ENCODE assay signal across 1 cellular context in the genomic region with DNA sequence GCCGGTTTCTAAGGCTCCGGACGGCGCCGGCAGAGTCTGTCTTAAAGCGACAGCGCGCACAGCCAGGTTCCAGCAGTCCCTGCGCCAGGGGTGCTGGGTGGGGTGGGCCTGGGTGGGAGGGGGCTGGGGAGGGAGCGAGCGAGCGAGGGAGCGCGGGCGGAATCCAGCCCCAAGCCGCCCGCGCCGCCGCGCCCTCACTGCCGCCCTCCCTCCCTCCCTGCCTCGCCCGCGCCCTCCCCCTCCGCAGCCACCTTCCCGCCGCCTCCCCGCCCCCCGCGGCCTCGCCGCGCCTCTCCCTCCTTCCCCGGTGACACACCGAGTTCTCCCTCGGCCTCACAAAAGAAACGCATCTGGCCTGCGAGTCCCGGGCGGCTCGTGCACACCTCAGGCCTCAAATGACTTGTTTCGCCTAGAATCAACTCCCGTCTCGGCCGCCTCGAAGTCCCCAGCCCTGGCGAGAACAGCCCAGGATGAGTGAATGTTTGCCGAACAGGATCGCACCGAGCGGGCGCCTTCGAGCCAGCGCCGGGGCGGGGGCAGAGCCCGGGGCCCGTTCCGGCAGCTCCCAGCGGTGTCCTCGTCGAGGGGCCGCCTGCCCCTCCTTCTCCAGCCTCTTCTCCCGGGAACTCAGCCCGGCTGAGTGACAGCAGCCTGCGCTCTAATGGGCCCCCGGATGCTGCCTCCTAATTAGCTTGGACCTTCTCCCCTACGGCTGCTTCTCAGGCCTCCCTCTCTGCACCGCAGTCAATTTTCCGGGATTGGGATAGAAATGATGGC.
TF ChIP-seq lines count a peak whose summit lies in the region.

A gene (minus strand): TSS at position 43 of the 777 bp plus-strand sequence. CDS start 347 bp downstream, outside the sequence.

TF ChIP-seq in HepG2, 621 proteins besides CTCF, POLR2A, EP300 and RAD21 (continued from another document and continues in another):
- TF ChIP-seq, protein P1, sequence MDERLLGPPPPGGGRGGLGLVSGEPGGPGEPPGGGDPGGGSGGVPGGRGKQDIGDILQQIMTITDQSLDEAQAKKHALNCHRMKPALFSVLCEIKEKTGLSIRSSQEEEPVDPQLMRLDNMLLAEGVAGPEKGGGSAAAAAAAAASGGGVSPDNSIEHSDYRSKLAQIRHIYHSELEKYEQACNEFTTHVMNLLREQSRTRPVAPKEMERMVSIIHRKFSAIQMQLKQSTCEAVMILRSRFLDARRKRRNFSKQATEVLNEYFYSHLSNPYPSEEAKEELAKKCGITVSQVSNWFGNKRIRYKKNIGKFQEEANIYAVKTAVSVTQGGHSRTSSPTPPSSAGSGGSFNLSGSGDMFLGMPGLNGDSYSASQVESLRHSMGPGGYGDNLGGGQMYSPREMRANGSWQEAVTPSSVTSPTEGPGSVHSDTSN (CRISPR knock-in tag; IDR thresholded peaks at IDR 0.05) = peak; percentile 28; the same call in 1 of the 2 replicates
- TF ChIP-seq, protein P2, sequence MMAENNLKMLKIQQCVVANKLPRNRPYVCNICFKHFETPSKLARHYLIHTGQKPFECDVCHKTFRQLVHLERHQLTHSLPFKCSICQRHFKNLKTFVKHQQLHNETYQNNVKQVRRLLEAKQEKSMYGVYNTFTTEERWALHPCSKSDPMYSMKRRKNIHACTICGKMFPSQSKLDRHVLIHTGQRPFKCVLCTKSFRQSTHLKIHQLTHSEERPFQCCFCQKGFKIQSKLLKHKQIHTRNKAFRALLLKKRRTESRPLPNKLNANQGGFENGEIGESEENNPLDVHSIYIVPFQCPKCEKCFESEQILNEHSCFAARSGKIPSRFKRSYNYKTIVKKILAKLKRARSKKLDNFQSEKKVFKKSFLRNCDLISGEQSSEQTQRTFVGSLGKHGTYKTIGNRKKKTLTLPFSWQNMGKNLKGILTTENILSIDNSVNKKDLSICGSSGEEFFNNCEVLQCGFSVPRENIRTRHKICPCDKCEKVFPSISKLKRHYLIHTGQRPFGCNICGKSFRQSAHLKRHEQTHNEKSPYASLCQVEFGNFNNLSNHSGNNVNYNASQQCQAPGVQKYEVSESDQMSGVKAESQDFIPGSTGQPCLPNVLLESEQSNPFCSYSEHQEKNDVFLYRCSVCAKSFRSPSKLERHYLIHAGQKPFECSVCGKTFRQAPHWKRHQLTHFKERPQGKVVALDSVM (CRISPR knock-in tag; IDR thresholded peaks at IDR 0.05) = peak; percentile 47; the same call in 1 of the 2 replicates
- TF ChIP-seq YEATS4 (CRISPR knock-in tag; IDR thresholded peaks at IDR 0.05; ENCODE audit: borderline replicate concordance) (peak; percentile 26; the same call in 1 of the 2 replicates), NR2C2 (CRISPR knock-in tag; IDR thresholded peaks at IDR 0.05; ENCODE audit: borderline replicate concordance) (no peak), ZNF232 (CRISPR knock-in tag; IDR thresholded peaks at IDR 0.05; ENCODE audit: borderline replicate concordance) (no peak), SOX6 (IDR thresholded peaks at IDR 0.05) (no peak), SOX6 (CRISPR knock-in tag; IDR thresholded peaks at IDR 0.05) (no peak; the same call in 1 of the 2 replicates), ATF7 (IDR thresholded peaks at IDR 0.05) (no peak), ATF7 (CRISPR knock-in tag; IDR thresholded peaks at IDR 0.05) (no peak), ZNF607 (CRISPR knock-in tag; IDR thresholded peaks at IDR 0.05; ENCODE audit: borderline replicate concordance) (peak; percentile 61; the same call in 1 of the 2 replicates), KLF11 (CRISPR knock-in tag; IDR thresholded peaks at IDR 0.05) (no peak), FOXM1 (CRISPR knock-in tag; IDR thresholded peaks at IDR 0.05) (no peak), PAX8 (CRISPR knock-in tag; IDR thresholded peaks at IDR 0.05; ENCODE audit: borderline replicate concordance) (no peak), POLR2G (IDR thresholded peaks at IDR 0.05; ENCODE audit: low read depth, low read length) (peak; percentile 72), TBX2 (CRISPR knock-in tag; IDR thresholded peaks at IDR 0.05; ENCODE audit: borderline replicate concordance) (no peak; the same call in 1 of the 2 replicates), ZNF550 (CRISPR knock-in tag; IDR thresholded peaks at IDR 0.05; ENCODE audit: borderline replicate concordance) (peak; percentile 45; the same call in 1 of the 2 replicates), ERF (CRISPR knock-in tag; IDR thresholded peaks at IDR 0.05) (no peak; the same call in 1 of the 2 replicates), SIX4 (CRISPR knock-in tag; IDR thresholded peaks at IDR 0.05) (no peak), MAZ (IDR thresholded peaks at IDR 0.05; ENCODE audit: borderline replicate concordance, low read depth, low read length) (no peak; the same call in 1 of the 2 replicates), MAZ (CRISPR knock-in tag; IDR thresholded peaks at IDR 0.05; ENCODE audit: low read depth) (0 out of 2 replicates have a peak, but pooled peaks have one; percentile 61), FOSL1 (CRISPR knock-in tag; IDR thresholded peaks at IDR 0.05; ENCODE audit: borderline replicate concordance) (no peak), ZNF33B (CRISPR knock-in tag; IDR thresholded peaks at IDR 0.05) (no peak), NONO (IDR thresholded peaks at IDR 0.05) (no peak), NONO (CRISPR knock-in tag; conservative IDR thresholded peaks at IDR 0.05) (peak; percentile 72), NFYC (CRISPR knock-in tag; IDR thresholded peaks at IDR 0.05) (no peak), ZNF3 (CRISPR knock-in tag; IDR thresholded peaks at IDR 0.05) (no peak), AHR (CRISPR knock-in tag; IDR thresholded peaks at IDR 0.05) (no peak), ZNF33A (CRISPR knock-in tag; IDR thresholded peaks at IDR 0.05; ENCODE audit: borderline replicate concordance) (no peak)
- TF ChIP-seq, protein P3, sequence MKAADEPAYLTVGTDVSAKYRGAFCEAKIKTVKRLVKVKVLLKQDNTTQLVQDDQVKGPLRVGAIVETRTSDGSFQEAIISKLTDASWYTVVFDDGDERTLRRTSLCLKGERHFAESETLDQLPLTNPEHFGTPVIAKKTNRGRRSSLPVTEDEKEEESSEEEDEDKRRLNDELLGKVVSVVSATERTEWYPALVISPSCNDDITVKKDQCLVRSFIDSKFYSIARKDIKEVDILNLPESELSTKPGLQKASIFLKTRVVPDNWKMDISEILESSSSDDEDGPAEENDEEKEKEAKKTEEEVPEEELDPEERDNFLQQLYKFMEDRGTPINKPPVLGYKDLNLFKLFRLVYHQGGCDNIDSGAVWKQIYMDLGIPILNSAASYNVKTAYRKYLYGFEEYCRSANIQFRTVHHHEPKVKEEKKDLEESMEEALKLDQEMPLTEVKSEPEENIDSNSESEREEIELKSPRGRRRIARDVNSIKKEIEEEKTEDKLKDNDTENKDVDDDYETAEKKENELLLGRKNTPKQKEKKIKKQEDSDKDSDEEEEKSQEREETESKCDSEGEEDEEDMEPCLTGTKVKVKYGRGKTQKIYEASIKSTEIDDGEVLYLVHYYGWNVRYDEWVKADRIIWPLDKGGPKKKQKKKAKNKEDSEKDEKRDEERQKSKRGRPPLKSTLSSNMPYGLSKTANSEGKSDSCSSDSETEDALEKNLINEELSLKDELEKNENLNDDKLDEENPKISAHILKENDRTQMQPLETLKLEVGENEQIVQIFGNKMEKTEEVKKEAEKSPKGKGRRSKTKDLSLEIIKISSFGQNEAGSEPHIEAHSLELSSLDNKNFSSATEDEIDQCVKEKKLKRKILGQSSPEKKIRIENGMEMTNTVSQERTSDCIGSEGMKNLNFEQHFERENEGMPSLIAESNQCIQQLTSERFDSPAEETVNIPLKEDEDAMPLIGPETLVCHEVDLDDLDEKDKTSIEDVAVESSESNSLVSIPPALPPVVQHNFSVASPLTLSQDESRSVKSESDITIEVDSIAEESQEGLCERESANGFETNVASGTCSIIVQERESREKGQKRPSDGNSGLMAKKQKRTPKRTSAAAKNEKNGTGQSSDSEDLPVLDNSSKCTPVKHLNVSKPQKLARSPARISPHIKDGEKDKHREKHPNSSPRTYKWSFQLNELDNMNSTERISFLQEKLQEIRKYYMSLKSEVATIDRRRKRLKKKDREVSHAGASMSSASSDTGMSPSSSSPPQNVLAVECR (CRISPR knock-in tag; IDR thresholded peaks at IDR 0.05; ENCODE audit: borderline replicate concordance) = peak; percentile 31; the same call in 1 of the 2 replicates
- TF ChIP-seq, protein P4, sequence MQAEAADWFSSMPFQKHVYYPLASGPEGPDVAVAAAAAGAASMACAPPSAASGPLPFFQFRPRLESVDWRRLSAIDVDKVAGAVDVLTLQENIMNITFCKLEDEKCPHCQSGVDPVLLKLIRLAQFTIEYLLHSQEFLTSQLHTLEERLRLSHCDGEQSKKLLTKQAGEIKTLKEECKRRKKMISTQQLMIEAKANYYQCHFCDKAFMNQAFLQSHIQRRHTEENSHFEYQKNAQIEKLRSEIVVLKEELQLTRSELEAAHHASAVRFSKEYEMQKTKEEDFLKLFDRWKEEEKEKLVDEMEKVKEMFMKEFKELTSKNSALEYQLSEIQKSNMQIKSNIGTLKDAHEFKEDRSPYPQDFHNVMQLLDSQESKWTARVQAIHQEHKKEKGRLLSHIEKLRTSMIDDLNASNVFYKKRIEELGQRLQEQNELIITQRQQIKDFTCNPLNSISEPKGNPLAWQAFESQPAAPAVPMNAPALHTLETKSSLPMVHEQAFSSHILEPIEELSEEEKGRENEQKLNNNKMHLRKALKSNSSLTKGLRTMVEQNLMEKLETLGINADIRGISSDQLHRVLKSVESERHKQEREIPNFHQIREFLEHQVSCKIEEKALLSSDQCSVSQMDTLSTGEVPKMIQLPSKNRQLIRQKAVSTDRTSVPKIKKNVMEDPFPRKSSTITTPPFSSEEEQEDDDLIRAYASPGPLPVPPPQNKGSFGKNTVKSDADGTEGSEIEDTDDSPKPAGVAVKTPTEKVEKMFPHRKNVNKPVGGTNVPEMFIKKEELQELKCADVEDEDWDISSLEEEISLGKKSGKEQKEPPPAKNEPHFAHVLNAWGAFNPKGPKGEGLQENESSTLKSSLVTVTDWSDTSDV (CRISPR knock-in tag; IDR thresholded peaks at IDR 0.05) = no peak; the same call in 1 of the 2 replicates
- TF ChIP-seq, protein P5, sequence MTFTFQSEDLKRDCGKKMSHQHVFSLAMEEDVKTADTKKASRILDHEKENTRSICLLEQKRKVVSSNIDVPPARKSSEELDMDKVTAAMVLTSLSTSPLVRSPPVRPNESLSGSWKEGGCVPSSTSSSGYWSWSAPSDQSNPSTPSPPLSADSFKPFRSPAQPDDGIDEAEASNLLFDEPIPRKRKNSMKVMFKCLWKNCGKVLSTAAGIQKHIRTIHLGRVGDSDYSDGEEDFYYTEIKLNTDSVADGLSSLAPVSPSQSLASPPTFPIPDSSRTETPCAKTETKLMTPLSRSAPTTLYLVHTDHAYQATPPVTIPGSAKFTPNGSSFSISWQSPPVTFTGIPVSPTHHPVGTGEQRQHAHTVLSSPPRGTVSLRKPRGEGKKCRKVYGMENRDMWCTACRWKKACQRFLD (CRISPR knock-in tag; IDR thresholded peaks at IDR 0.05; ENCODE audit: borderline replicate concordance) = 0 out of 2 replicates have a peak, but pooled peaks have one; percentile 73
- TF ChIP-seq, protein P6, sequence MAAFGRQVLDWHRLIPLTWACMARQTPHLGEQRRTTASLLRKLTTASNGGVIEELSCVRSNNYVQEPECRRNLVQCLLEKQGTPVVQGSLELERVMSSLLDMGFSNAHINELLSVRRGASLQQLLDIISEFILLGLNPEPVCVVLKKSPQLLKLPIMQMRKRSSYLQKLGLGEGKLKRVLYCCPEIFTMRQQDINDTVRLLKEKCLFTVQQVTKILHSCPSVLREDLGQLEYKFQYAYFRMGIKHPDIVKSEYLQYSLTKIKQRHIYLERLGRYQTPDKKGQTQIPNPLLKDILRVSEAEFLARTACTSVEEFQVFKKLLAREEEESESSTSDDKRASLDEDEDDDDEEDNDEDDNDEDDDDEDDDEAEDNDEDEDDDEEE (CRISPR knock-in tag; IDR thresholded peaks at IDR 0.05) = no peak
- TF ChIP-seq, protein P7, sequence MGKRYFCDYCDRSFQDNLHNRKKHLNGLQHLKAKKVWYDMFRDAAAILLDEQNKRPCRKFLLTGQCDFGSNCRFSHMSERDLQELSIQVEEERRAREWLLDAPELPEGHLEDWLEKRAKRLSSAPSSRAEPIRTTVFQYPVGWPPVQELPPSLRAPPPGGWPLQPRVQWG (CRISPR knock-in tag; IDR thresholded peaks at IDR 0.05; ENCODE audit: borderline replicate concordance, low read depth) = no peak
- TF ChIP-seq, protein P8, sequence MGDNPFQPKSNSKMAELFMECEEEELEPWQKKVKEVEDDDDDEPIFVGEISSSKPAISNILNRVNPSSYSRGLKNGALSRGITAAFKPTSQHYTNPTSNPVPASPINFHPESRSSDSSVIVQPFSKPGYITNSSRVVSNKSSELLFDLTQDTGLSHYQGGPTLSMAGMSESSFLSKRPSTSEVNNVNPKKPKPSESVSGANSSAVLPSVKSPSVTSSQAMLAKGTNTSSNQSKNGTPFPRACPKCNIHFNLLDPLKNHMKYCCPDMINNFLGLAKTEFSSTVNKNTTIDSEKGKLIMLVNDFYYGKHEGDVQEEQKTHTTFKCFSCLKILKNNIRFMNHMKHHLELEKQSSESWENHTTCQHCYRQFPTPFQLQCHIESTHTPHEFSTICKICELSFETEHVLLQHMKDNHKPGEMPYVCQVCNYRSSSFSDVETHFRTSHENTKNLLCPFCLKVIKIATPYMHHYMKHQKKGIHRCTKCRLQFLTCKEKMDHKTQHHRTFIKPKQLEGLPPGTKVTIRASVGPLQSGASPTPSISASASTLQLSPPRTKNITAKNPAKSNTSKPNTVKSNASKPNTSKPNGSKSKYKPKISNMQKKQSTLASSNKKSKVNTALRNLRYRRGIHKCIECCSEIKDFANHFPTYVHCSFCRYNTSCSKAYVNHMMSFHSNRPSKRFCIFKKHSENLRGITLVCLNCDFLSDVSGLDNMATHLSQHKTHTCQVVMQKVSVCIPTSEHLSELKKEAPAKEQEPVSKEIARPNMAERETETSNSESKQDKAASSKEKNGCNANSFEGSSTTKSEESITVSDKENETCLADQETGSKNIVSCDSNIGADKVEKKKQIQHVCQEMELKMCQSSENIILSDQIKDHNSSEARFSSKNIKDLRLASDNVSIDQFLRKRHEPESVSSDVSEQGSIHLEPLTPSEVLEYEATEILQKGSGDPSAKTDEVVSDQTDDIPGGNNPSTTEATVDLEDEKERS (CRISPR knock-in tag; IDR thresholded peaks at IDR 0.05) = 0 out of 2 replicates have a peak, but pooled peaks have one; percentile 21
- TF ChIP-seq, protein P9, sequence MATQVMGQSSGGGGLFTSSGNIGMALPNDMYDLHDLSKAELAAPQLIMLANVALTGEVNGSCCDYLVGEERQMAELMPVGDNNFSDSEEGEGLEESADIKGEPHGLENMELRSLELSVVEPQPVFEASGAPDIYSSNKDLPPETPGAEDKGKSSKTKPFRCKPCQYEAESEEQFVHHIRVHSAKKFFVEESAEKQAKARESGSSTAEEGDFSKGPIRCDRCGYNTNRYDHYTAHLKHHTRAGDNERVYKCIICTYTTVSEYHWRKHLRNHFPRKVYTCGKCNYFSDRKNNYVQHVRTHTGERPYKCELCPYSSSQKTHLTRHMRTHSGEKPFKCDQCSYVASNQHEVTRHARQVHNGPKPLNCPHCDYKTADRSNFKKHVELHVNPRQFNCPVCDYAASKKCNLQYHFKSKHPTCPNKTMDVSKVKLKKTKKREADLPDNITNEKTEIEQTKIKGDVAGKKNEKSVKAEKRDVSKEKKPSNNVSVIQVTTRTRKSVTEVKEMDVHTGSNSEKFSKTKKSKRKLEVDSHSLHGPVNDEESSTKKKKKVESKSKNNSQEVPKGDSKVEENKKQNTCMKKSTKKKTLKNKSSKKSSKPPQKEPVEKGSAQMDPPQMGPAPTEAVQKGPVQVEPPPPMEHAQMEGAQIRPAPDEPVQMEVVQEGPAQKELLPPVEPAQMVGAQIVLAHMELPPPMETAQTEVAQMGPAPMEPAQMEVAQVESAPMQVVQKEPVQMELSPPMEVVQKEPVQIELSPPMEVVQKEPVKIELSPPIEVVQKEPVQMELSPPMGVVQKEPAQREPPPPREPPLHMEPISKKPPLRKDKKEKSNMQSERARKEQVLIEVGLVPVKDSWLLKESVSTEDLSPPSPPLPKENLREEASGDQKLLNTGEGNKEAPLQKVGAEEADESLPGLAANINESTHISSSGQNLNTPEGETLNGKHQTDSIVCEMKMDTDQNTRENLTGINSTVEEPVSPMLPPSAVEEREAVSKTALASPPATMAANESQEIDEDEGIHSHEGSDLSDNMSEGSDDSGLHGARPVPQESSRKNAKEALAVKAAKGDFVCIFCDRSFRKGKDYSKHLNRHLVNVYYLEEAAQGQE (IDR thresholded peaks at IDR 0.05; ENCODE audit: borderline replicate concordance in 1 of 2, low read depth in 1 of 2, low read length in 2 of 2) = no peak
